ENCODE assay signal across 7 cellular contexts in genomic region chr21:46140357-46141003, GRCh38. TPM values are rescaled to one million over a fixed set of nuclear protein-coding genes. Genes with fewer than 3 reads are reported as not detected.
DNase-seq lines count a peak whose midpoint lies in the region; TF ChIP-seq lines count a peak whose summit lies in the region.
"Not testable (repeated sequence)": the region's sequence is repeated elsewhere in the genome, so short reads cannot be mapped to it uniquely, and the experiment has no call there.

No MANE protein-coding gene starts in this region.

- H3K4me1 Mint-ChIP-seq in brain, result peaks cover 34% of the 10 kb centered on the region
- peaks cover 11% of the 10 kb centered on the region for H3K4me1 Mint-ChIP-seq in progenitor cell of endocrine pancreas (ENCODE audit: low read depth)

- not testable (repeated sequence) for H3K4me3 ChIP-seq in HEK293 (ENCODE audit: low read depth, low read length); fibroblast of villous mesenchyme (ENCODE audit: low read depth, low read length); mesenchymal stem cell (ENCODE audit: insufficient read depth in 1 of 2, low read depth in 1 of 2, low read length in 2 of 2)
- H3K4me3 ChIP-seq in iPS DF 6.9 (ENCODE audit: low read length), result peak overlapping the region; percentile 7; the same call in 1 of the 2 replicates

- CTCF ChIA-PET in HEK293 (lab: Yijun Ruan, JAX), result interaction anchor here (1.9 to 3.7 kb wide), 2 partner anchors 167 to 170 kb away, joined by 5 to 22 read pairs; no protein-coding TSS in a partner anchor

- not testable (repeated sequence) for H2BK120ac ChIP-seq in mesenchymal stem cell (ENCODE audit: low read depth, low read length)

- not testable (repeated sequence) for H3K18ac ChIP-seq in mesenchymal stem cell (ENCODE audit: low read depth in 1 of 2, low read length in 2 of 2)

- H3K9ac ChIP-seq in mesenchymal stem cell (ENCODE audit: low read length), result not testable (repeated sequence)

- not testable (repeated sequence) for H3K36me3 ChIP-seq in HEK293 (ENCODE audit: control insufficient read depth in 2 of 2, insufficient read depth in 1 of 2, low read length in 2 of 2); iPS DF 6.9 (ENCODE audit: control insufficient read depth, insufficient read depth, low read length); mesenchymal stem cell (ENCODE audit: control insufficient read depth in 1 of 2, insufficient read depth in 2 of 2, low read depth in 1 of 2, low read length in 2 of 2)

- POLR2A ChIA-PET in HEK293 (lab: Yijun Ruan, JAX), result not testable (repeated sequence)

- not testable (repeated sequence) for H3K23ac ChIP-seq in mesenchymal stem cell (ENCODE audit: low read length in 2 of 2)

- not testable (repeated sequence) for H2BK15ac ChIP-seq in mesenchymal stem cell (ENCODE audit: low read depth, poor library complexity, severe bottlenecking)

- not testable (repeated sequence) for H3K27ac ChIP-seq in HEK293 (ENCODE audit: extremely low read depth, low read depth, low read length); iPS DF 6.9 (ENCODE audit: low read length); mesenchymal stem cell (ENCODE audit: low read length, poor library complexity, severe bottlenecking)

- H2AFZ ChIP-seq in mesenchymal stem cell (ENCODE audit: low read depth, low read length), result not testable (repeated sequence)

- H2AK5ac ChIP-seq in mesenchymal stem cell (ENCODE audit: low read length, severe bottlenecking), result not testable (repeated sequence)

- peak overlapping the region in 1 of 2 experiments; percentile 30 for H3K14ac ChIP-seq in mesenchymal stem cell (ENCODE audit: low read length in 2 of 2)

- not testable (repeated sequence) for H3K4me1 ChIP-seq in HEK293 (ENCODE audit: control insufficient read depth, insufficient read depth, low read length); iPS DF 6.9 (ENCODE audit: control insufficient read depth, insufficient read depth, low read length)
- peaks cover 19% of the 10 kb centered on the region for H3K4me1 ChIP-seq in mesenchymal stem cell (ENCODE audit: control insufficient read depth, insufficient read depth, low read depth, low read length)

- not testable (repeated sequence) for H3K4ac ChIP-seq in mesenchymal stem cell (ENCODE audit: low read depth in 1 of 2, low read length in 2 of 2)

- peak overlapping the region in 3 of 5 experiments; percentile 16 to 72 (median 72) for H3K4me3 Mint-ChIP-seq in brain
- not testable (repeated sequence) for H3K4me3 Mint-ChIP-seq in progenitor cell of endocrine pancreas (ENCODE audit: low read depth)

- not testable (repeated sequence) for H3K79me1 ChIP-seq in mesenchymal stem cell (replicated peaks; ENCODE audit: low read length, poor library complexity, severe bottlenecking)

- no CpG with 5 or more reads among the region's 29 CpGs for WGBS in iPS DF 6.9 (ENCODE audit: insufficient coverage, insufficient read length)
- 44% methylated on average over 28 of the region's 29 CpGs for WGBS in mesenchymal stem cell

- not testable (repeated sequence) for H3K9me3 Mint-ChIP-seq in brain; progenitor cell of endocrine pancreas (ENCODE audit: low read depth)

- H3K36me3 Mint-ChIP-seq in brain; progenitor cell of endocrine pancreas (ENCODE audit: insufficient read depth): not testable (repeated sequence)

- H3K27me3 Mint-ChIP-seq in brain (peaks cover 42% of the 10 kb centered on the region), progenitor cell of endocrine pancreas (peaks cover 34% of the 10 kb centered on the region)

- H2BK5ac ChIP-seq in mesenchymal stem cell (ENCODE audit: low read depth, low read length, poor library complexity, severe bottlenecking), result not testable (repeated sequence)

- not testable (repeated sequence) for H3K27me3 ChIP-seq in iPS DF 6.9 (ENCODE audit: control insufficient read depth, insufficient read depth, low read length)
- peaks cover 15 to 41% of the 10 kb centered on the region in 2 experiments for H3K27me3 ChIP-seq in mesenchymal stem cell (ENCODE audit: control insufficient read depth in 1 of 2, insufficient read depth in 1 of 2, low read length in 2 of 2)

- H3K4me2 ChIP-seq in mesenchymal stem cell (ENCODE audit: low read length, poor library complexity, severe bottlenecking), result not testable (repeated sequence)

- not testable (repeated sequence) for H4K91ac ChIP-seq in mesenchymal stem cell (ENCODE audit: low read length)

- not testable (repeated sequence) for H4K8ac ChIP-seq in mesenchymal stem cell (ENCODE audit: low read length)

- DNase-seq in NCI-H2171 treated with DMSO at 0.1 percent for 48 hours (lab: John Stamatoyannopoulos, UW), result peak; percentile 80
- DNase-seq in fibroblast of villous mesenchyme (ENCODE audit: low read depth), result peak; percentile 41
- not testable (repeated sequence) for DNase-seq in iPS DF 6.9 (ENCODE audit: low read depth, low spot score); progenitor cell of endocrine pancreas (ENCODE audit: low spot score, unreplicated experiment)
- peak; percentile 63 for DNase-seq in mesenchymal stem cell

- not testable (repeated sequence) for H3K9me3 ChIP-seq in HEK293 (ENCODE audit: control insufficient read depth, insufficient read depth, low read depth, low read length); iPS DF 6.9 (ENCODE audit: control insufficient read depth, insufficient read depth, low read length); mesenchymal stem cell (ENCODE audit: control insufficient read depth, low read length)

- H3K27ac Mint-ChIP-seq in brain, result peak overlapping the region in 3 of 5 experiments; percentile 28 to 40 (median 36)
- H3K27ac Mint-ChIP-seq in progenitor cell of endocrine pancreas, result peak overlapping the region; percentile 86

- H2BK12ac ChIP-seq in mesenchymal stem cell (ENCODE audit: low read length in 2 of 2), result peak overlapping the region in 1 of 2 experiments; percentile 56

- not testable (repeated sequence) for TF ChIP-seq CTCF in HEK293 (tag by site-specific recombination; IDR thresholded peaks at IDR 0.05); brain (conservative IDR thresholded peaks at IDR 0.05); fibroblast of villous mesenchyme (IDR thresholded peaks at IDR 0.05; ENCODE audit: insufficient read depth, low read depth, low read length); progenitor cell of endocrine pancreas (IDR thresholded peaks at IDR 0.05; ENCODE audit: unreplicated experiment)

TF ChIP-seq in HEK293, 187 proteins besides CTCF, POLR2A, EP300 and RAD21:
- TF ChIP-seq KLF17 (tag by site-specific recombination; IDR thresholded peaks at IDR 0.05), result 0 out of 2 replicates have a peak, but pooled peaks have one; percentile 28
- TF ChIP-seq WT1 (tag by site-specific recombination; IDR thresholded peaks at IDR 0.05), result peak; percentile 98
TF ChIP-seq in HEK293: peak in this region for 2; not testable (repeated sequence) for 185.

RNA-seq across cellular contexts. Expression of gene FTCD, which starts 14.9 kb away (rescaled TPM):
- polyA plus RNA-seq in brain (ENCODE audit: insufficient read depth, low read depth, low replicate concordance), result 4.5 TPM
- total RNA-seq in fibroblast of villous mesenchyme (under 0.01 and 0.43 TPM in 2 replicates), progenitor cell of endocrine pancreas (48.4 and 49.3 TPM in 2 replicates)
- 1.5 TPM for polyA plus RNA-seq in mesenchymal stem cell (2013, experiment 1 of 2)
- 1.8 TPM for polyA plus RNA-seq in mesenchymal stem cell (2013, experiment 2 of 2)

RNA-seq across cellular contexts. Expression of gene COL6A2, which starts 42.6 kb away (rescaled TPM):
- 21.4 TPM for polyA plus RNA-seq in brain (ENCODE audit: insufficient read depth, low read depth, low replicate concordance)
- total RNA-seq in fibroblast of villous mesenchyme, result 487 and 812 TPM in 2 replicates
- 1,409 TPM for polyA plus RNA-seq in mesenchymal stem cell (2013, experiment 1 of 2)
- 1,389 TPM for polyA plus RNA-seq in mesenchymal stem cell (2013, experiment 2 of 2)
- total RNA-seq in progenitor cell of endocrine pancreas, result 32.0 and 38.6 TPM in 2 replicates

RNA-seq across cellular contexts. Expression of gene SPATC1L, which starts 43.8 kb away (rescaled TPM):
- polyA plus RNA-seq in brain (ENCODE audit: insufficient read depth, low read depth, low replicate concordance), result 44.7 TPM
- 5.8 and 9.5 TPM in 2 replicates for total RNA-seq in fibroblast of villous mesenchyme
- 39.1 TPM for polyA plus RNA-seq in mesenchymal stem cell (2013, experiment 1 of 2)
- polyA plus RNA-seq in mesenchymal stem cell (2013, experiment 2 of 2), result 40.8 TPM
- total RNA-seq in progenitor cell of endocrine pancreas, result 31.4 and 32.8 TPM in 2 replicates

Comparison
In these comparisons a context has a peak if more than half of its experiments do, and no peak if none do; other contexts are left out.
1. RNA of gene FTCD, which starts 14.9 kb away (total RNA-seq): 48.4 to 49.3 TPM in progenitor cell of endocrine pancreas; under 0.01 to 0.43 TPM in fibroblast of villous mesenchyme; every median in the first group is over 10 times any median in the second.
2. RNA of gene COL6A2, which starts 42.6 kb away (total RNA-seq): 487 to 812 TPM in fibroblast of villous mesenchyme; 32.0 to 38.6 TPM in progenitor cell of endocrine pancreas; every median in the first group is over 10 times any median in the second.